ENCODE assay signal across 17 cellular contexts in the genomic region with DNA sequence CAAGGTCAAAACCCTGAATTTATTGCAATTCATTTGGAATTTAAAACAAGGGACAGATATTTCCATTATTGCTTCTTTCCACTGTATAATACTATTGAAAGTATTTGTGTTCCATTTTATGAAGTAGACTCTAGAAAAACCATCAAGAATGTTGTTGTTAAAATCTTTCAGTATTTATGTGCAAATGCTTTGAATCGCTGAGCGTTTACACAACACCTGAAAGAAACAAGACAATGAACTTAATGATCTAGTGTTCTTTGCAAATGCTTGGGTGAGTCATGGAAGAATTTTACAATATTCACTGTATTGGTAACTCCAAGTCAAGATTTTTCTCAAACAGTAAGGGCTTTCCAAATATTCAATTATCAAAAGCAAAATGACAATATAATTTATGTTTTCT.
DNase-seq lines count a peak whose midpoint lies in the region; ATAC-seq and TF ChIP-seq lines count a peak whose summit lies in the region.
"Had no signal": no experiment of that assay in that cellular context is flagged by ENCODE, and none has a peak within 500 bp of the region (broad histone marks: within the 10 kb centered on the region; RNA-seq: fewer than 3 reads in every experiment).

No MANE protein-coding gene starts in this region.

- no peaks in the 10 kb centered on the region for H3K79me1 ChIP-seq in trophoblast cell (ENCODE audit: low read length)

- peaks cover 5% of the 10 kb centered on the region; the same call in 1 of the 2 replicates for H3K4me1 ChIP-seq in GM23338 (ENCODE audit: insufficient read depth)
- peaks cover 63% of the 10 kb centered on the region for H3K4me1 ChIP-seq in KMS-11 (ENCODE audit: low read depth, poor library complexity, severe bottlenecking)
- no peaks in the 10 kb centered on the region for H3K4me1 ChIP-seq in RWPE2 (ENCODE audit: insufficient read depth, poor library complexity, severe bottlenecking)
- no peaks in the 10 kb centered on the region for H3K4me1 ChIP-seq in trophoblast cell (ENCODE audit: control insufficient read depth in 1 of 2, insufficient read depth in 2 of 2, low read length in 2 of 2)

- H3K4ac ChIP-seq in trophoblast cell (ENCODE audit: low read depth, low read length) = no peak overlapping the region

- H2BK12ac ChIP-seq in trophoblast cell (ENCODE audit: low read length) = no peak overlapping the region

- H2BK5ac ChIP-seq in trophoblast cell (ENCODE audit: low read depth, low read length, poor library complexity) = no peak overlapping the region

- H4K20me1 ChIP-seq in GM23338 (replicated peaks; ENCODE audit: insufficient read depth) (no peaks in the 10 kb centered on the region), KMS-11 (ENCODE audit: insufficient read depth) (no peaks in the 10 kb centered on the region)
- H4K20me1 ChIP-seq: BLaER1 had no signal

- TF ChIP-seq CTCF in GM23338 (conservative IDR thresholded peaks at IDR 0.05; ENCODE audit: low read depth in 2 of 2) = no peak
- TF ChIP-seq CTCF in KMS-11 (conservative IDR thresholded peaks at IDR 0.05; ENCODE audit: low read depth, low read length) = no peak
- TF ChIP-seq CTCF in RWPE2 (IDR thresholded peaks at IDR 0.05; ENCODE audit: poor library complexity, severe bottlenecking) = no peak

- H3K9me3 Mint-ChIP-seq in GM23338 = peaks cover 68% of the 10 kb centered on the region

- no peak overlapping the region for H3K18ac ChIP-seq in trophoblast cell (ENCODE audit: low read length)

- peak overlapping the region; percentile 24; the same call in 1 of the 2 replicates for H3K4me2 ChIP-seq in GM23338
- peak overlapping the region; percentile 85 for H3K4me2 ChIP-seq in KMS-11
- no peak overlapping the region for H3K4me2 ChIP-seq in trophoblast cell (ENCODE audit: low read length)
- H3K4me2 ChIP-seq: BLaER1 had no signal

- H3K9ac ChIP-seq in KMS-11 (no peak overlapping the region), trophoblast cell (ENCODE audit: low read length) (no peak overlapping the region)
- H3K9ac ChIP-seq: BLaER1 had no signal

- H4K12ac ChIP-seq in trophoblast cell (ENCODE audit: low read depth, low read length) = no peak overlapping the region

- no CpG with 5 or more reads among the region's 2 CpGs for WGBS in trophoblast cell (ENCODE audit: extremely low coverage, insufficient coverage, insufficient read length)

- no peak overlapping the region for H3K27ac Mint-ChIP-seq in GM23338
- H3K27ac Mint-ChIP-seq: B cell; CD4-positive, CD25-positive, alpha-beta regulatory T cell; CD8-positive, alpha-beta T cell; H9; HFFc6 had no signal

- H3K27me3 ChIP-seq in GM23338 (ENCODE audit: insufficient read depth) (no peaks in the 10 kb centered on the region), KMS-11 (ENCODE audit: insufficient read depth, low read depth) (no peaks in the 10 kb centered on the region), RWPE2 (ENCODE audit: insufficient read depth, poor library complexity, severe bottlenecking) (no peaks in the 10 kb centered on the region), trophoblast cell (ENCODE audit: insufficient read depth, low read length) (no peaks in the 10 kb centered on the region)

- no peak overlapping the region for H4K91ac ChIP-seq in trophoblast cell (ENCODE audit: low read depth, low read length)

- no peak overlapping the region for H3K4me3 ChIP-seq in GM23338
- no peak overlapping the region for H3K4me3 ChIP-seq in KMS-11 (IDR thresholded peaks at IDR 0.05; ENCODE audit: insufficient read depth, low read depth, low read length)
- no peak overlapping the region for H3K4me3 ChIP-seq in RWPE2 (ENCODE audit: severe bottlenecking)
- no peak overlapping the region for H3K4me3 ChIP-seq in trophoblast cell (ENCODE audit: low read depth, low read length)
- H3K4me3 ChIP-seq: BLaER1 had no signal

- no peak overlapping the region for H2BK120ac ChIP-seq in trophoblast cell (ENCODE audit: insufficient read depth, low read length, poor library complexity)

- H3K14ac ChIP-seq in trophoblast cell (ENCODE audit: low read length) = no peak overlapping the region

- H3K36me3 ChIP-seq in GM23338 (ENCODE audit: insufficient read depth) (no peaks in the 10 kb centered on the region), KMS-11 (ENCODE audit: insufficient read depth) (no peaks in the 10 kb centered on the region), RWPE2 (ENCODE audit: low read depth) (no peaks in the 10 kb centered on the region), trophoblast cell (ENCODE audit: control insufficient read depth in 1 of 2, insufficient read depth in 2 of 2, low read length in 2 of 2) (no peaks in the 10 kb centered on the region)
- H3K36me3 ChIP-seq: BLaER1 had no signal

- H3K9me2 ChIP-seq in GM23338 (ENCODE audit: insufficient read depth) = 0 out of 2 replicates have a peak, but pooled peaks cover 4% of the 10 kb centered on the region

- H3K27me3 Mint-ChIP-seq in GM23338 (ENCODE audit: insufficient read depth, low read depth, poor library complexity) = peaks cover 6% of the 10 kb centered on the region
- H3K27me3 Mint-ChIP-seq: B cell had no signal

- H3K9me3 ChIP-seq in RWPE2 (ENCODE audit: severe bottlenecking) (peaks cover 6% of the 10 kb centered on the region), trophoblast cell (ENCODE audit: insufficient read depth, low read depth, low read length) (peaks cover 6% of the 10 kb centered on the region)

- H2AFZ ChIP-seq in GM23338 (no peak overlapping the region), KMS-11 (ENCODE audit: low read depth) (no peak overlapping the region), trophoblast cell (ENCODE audit: insufficient read depth, low read length, poor library complexity) (no peak overlapping the region)

- peaks cover 6% of the 10 kb centered on the region; the same call in 1 of the 3 replicates for H3K4me1 Mint-ChIP-seq in GM23338
- H3K4me1 Mint-ChIP-seq: B cell had no signal

- peaks cover 4% of the 10 kb centered on the region; the same call in 1 of the 3 replicates for H3K36me3 Mint-ChIP-seq in GM23338 (ENCODE audit: low read depth)
- H3K36me3 Mint-ChIP-seq: CD4-positive, CD25-positive, alpha-beta regulatory T cell; CD8-positive, alpha-beta T cell had no signal

- H3K23ac ChIP-seq in trophoblast cell (ENCODE audit: low read length) = no peak overlapping the region

- no peak overlapping the region for H2AK5ac ChIP-seq in trophoblast cell (ENCODE audit: low read length)

- no peak overlapping the region for H3K4me3 Mint-ChIP-seq in GM23338
- H3K4me3 Mint-ChIP-seq: B cell; CD4-positive, CD25-positive, alpha-beta regulatory T cell; CD8-positive, alpha-beta T cell; H9; HFFc6 had no signal

- H3K27ac ChIP-seq in GM23338 (ENCODE audit: low read depth) (no peak overlapping the region), KMS-11 (peak overlapping the region; percentile 89; the same call in 1 of the 2 replicates), RWPE2 (ENCODE audit: poor library complexity, severe bottlenecking) (no peak overlapping the region), trophoblast cell (ENCODE audit: low read depth, low read length) (no peak overlapping the region)
- H3K27ac ChIP-seq: BLaER1, C4-2B had no signal

- DNase-seq in GM23338 (ENCODE audit: low spot score) (no peak), RWPE2 (ENCODE audit: low spot score) (no peak), trophoblast cell (peak; percentile 11 to 72), hippocampal formation (lab: John Stamatoyannopoulos, UW) (no peak), MV-4-11 (lab: John Stamatoyannopoulos, UW) (no peak)
- DNase-seq in stimulated activated naive CD8-positive, alpha-beta T cell treated with anti-CD3 and anti-CD28 coated beads, Interleukin-15, Interleukin-2, amounts not matched to agents 100 U/mL and 50 U/mL, for 24 hours = no peak
- DNase-seq: CD4-positive, CD25-positive, alpha-beta regulatory T cell; CD8-positive, alpha-beta T cell; DMS 273 treated with DMSO at 0.1 percent for 48 hours; DMS79; GF-D8; H9; HFFc6 had no signal

- no peaks in the 10 kb centered on the region for H3F3A ChIP-seq in GM23338 (replicated peaks; ENCODE audit: low read depth)

- ATAC-seq in GM23338 = no peak
- 0 out of 3 replicates have a peak, but pooled peaks have one; percentile 35 for ATAC-seq in RWPE2 (ENCODE audit: low read depth)
- ATAC-seq in stimulated activated naive CD8-positive, alpha-beta T cell treated with anti-CD3 and anti-CD28 coated beads, Interleukin-15, Interleukin-2, amounts not matched to agents 100 U/mL and 50 U/mL, for 24 hours = no peak
- ATAC-seq: CD8-positive, alpha-beta T cell had no signal

- no peak overlapping the region for H4K8ac ChIP-seq in trophoblast cell (ENCODE audit: low read depth, low read length)

- H3K79me2 ChIP-seq in GM23338 (replicated peaks; ENCODE audit: insufficient read depth) (no peaks in the 10 kb centered on the region), KMS-11 (ENCODE audit: insufficient read depth, low read depth) (no peaks in the 10 kb centered on the region), trophoblast cell (ENCODE audit: control insufficient read depth, insufficient read depth, low read length, poor library complexity) (no peaks in the 10 kb centered on the region)

TF ChIP-seq in GM23338, 12 proteins besides CTCF, POLR2A, EP300 and RAD21:
- TF ChIP-seq ZNF114 (CRISPR knock-in tag; IDR thresholded peaks at IDR 0.05) (no peak), EZH2 (IDR thresholded peaks at IDR 0.05; ENCODE audit: low read depth, unreplicated experiment) (no peak)
- TF ChIP-seq, protein P1, sequence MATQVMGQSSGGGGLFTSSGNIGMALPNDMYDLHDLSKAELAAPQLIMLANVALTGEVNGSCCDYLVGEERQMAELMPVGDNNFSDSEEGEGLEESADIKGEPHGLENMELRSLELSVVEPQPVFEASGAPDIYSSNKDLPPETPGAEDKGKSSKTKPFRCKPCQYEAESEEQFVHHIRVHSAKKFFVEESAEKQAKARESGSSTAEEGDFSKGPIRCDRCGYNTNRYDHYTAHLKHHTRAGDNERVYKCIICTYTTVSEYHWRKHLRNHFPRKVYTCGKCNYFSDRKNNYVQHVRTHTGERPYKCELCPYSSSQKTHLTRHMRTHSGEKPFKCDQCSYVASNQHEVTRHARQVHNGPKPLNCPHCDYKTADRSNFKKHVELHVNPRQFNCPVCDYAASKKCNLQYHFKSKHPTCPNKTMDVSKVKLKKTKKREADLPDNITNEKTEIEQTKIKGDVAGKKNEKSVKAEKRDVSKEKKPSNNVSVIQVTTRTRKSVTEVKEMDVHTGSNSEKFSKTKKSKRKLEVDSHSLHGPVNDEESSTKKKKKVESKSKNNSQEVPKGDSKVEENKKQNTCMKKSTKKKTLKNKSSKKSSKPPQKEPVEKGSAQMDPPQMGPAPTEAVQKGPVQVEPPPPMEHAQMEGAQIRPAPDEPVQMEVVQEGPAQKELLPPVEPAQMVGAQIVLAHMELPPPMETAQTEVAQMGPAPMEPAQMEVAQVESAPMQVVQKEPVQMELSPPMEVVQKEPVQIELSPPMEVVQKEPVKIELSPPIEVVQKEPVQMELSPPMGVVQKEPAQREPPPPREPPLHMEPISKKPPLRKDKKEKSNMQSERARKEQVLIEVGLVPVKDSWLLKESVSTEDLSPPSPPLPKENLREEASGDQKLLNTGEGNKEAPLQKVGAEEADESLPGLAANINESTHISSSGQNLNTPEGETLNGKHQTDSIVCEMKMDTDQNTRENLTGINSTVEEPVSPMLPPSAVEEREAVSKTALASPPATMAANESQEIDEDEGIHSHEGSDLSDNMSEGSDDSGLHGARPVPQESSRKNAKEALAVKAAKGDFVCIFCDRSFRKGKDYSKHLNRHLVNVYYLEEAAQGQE (IDR thresholded peaks at IDR 0.05; ENCODE audit: unreplicated experiment) = no peak

Comparison
In these comparisons a context has a peak if more than half of its experiments do, and no peak if none do; other contexts are left out.
1. DNase-seq: peak in trophoblast cell (2 of 2); none in GM23338 (single experiment), RWPE2 (single experiment), hippocampal formation (0 of 2), MV-4-11 (single experiment) and stimulated activated naive CD8-positive, alpha-beta T cell treated with anti-CD3 and anti-CD28 coated beads, Interleukin-15, Interleukin-2, amounts not matched to agents 100 U/mL and 50 U/mL, for 24 hours (single experiment).